Comparison of ENCODE assay signal across 8 cellular contexts in genomic region chr9:32550609-32551490, GRCh38. TPM values are rescaled to one million over a fixed set of nuclear protein-coding genes. Genes with fewer than 3 reads are reported as not detected.
DNase-seq lines count a peak whose midpoint lies in the region; TF ChIP-seq lines count a peak whose summit lies in the region.

No MANE protein-coding gene starts in this region.

- TF ChIP-seq CTCF in H9 (conservative IDR thresholded peaks at IDR 0.05) (no peak; the same call in 2 of the 3 replicates), neural cell (IDR thresholded peaks at IDR 0.05; ENCODE audit: poor library complexity, severe bottlenecking) (no peak), stomach (IDR thresholded peaks at IDR 0.05) (peak in 1 of 7 experiments; percentile 4)

- no peak overlapping the region for H4K91ac ChIP-seq in H9 (ENCODE audit: insufficient read length, low read depth, low read length)

- H2BK5ac ChIP-seq in H9 (ENCODE audit: insufficient read length, low read length) = no peak overlapping the region

- H2AFZ ChIP-seq in H9 (ENCODE audit: low read length) = no peak overlapping the region
- H2AFZ ChIP-seq in neural cell (ENCODE audit: low read depth, low read length) = peak overlapping the region; percentile 53

- peak overlapping the region; percentile 8; the same call in 1 of the 2 replicates for H3K4ac ChIP-seq in H9 (ENCODE audit: low read depth, low read length)

- peak overlapping the region; percentile 55 for H3K14ac ChIP-seq in H9 (ENCODE audit: insufficient read depth, low read length)

- intact Hi-C loops in stomach (cut with DNase I; ENCODE audit: low total_unique reads) = no loop called here

- H2AK5ac ChIP-seq in H9 (ENCODE audit: insufficient read length, low read length) = no peak overlapping the region

- peak overlapping the region; percentile 87 to 97 for H3K4me3 Mint-ChIP-seq in H9

- H4K8ac ChIP-seq in H9 (replicated peaks; ENCODE audit: insufficient read length, low read depth, low read length) = no peak overlapping the region

- H3K79me2 ChIP-seq in H9 (ENCODE audit: insufficient read depth, low read length) = peaks cover 30% of the 10 kb centered on the region
- peaks cover 45% of the 10 kb centered on the region for H3K79me2 ChIP-seq in neural cell (replicated peaks; ENCODE audit: insufficient read depth, low read length)

- H3K18ac ChIP-seq in H9 (ENCODE audit: insufficient read length, low read depth, low read length) = peak overlapping the region; percentile 52

- H3K9me3 ChIP-seq in ES-I3 (ENCODE audit: control insufficient read depth, insufficient read depth, low read length) = no peaks in the 10 kb centered on the region
- no peaks in the 10 kb centered on the region for H3K9me3 ChIP-seq in H9 (ENCODE audit: control insufficient read depth, low read depth, low read length)
- no peaks in the 10 kb centered on the region for H3K9me3 ChIP-seq in neural cell (ENCODE audit: low read length)
- H3K9me3 ChIP-seq in stomach = no peaks in the 10 kb centered on the region

- TF ChIP-seq POLR2A in Raji (IDR thresholded peaks at IDR 0.05; ENCODE audit: insufficient read depth, low read depth, low read length) = peak; percentile 60
- no peak for TF ChIP-seq POLR2A in stomach (IDR thresholded peaks at IDR 0.05)

- H3F3A ChIP-seq in neural cell (ENCODE audit: insufficient read depth, low read length, poor library complexity, severe bottlenecking) = no peaks in the 10 kb centered on the region

- H3K9me2 ChIP-seq in neural cell (ENCODE audit: insufficient read depth, low read length) = no peaks in the 10 kb centered on the region

- no peaks in the 10 kb centered on the region; a peak in 1 of 5 replicates for H3K9me3 Mint-ChIP-seq in H9

- no peak overlapping the region for H2BK15ac ChIP-seq in H9 (ENCODE audit: low read depth, low read length)

- no peak overlapping the region for H2BK20ac ChIP-seq in H9 (ENCODE audit: low read depth, low read length, poor library complexity, severe bottlenecking)

- TF ChIP-seq EP300 in neural cell (conservative IDR thresholded peaks at IDR 0.05; ENCODE audit: poor library complexity, severe bottlenecking) (peak; percentile 15), stomach (IDR thresholded peaks at IDR 0.05) (no peak)

- H3K27ac Mint-ChIP-seq in H9 = peak overlapping the region; percentile 97 to 100 (median 99)

- H3T11ph ChIP-seq in H9 (ENCODE audit: low read length) = no peak overlapping the region

- H3K79me1 ChIP-seq in H9 (ENCODE audit: insufficient read depth, low read depth, low read length, poor library complexity, severe bottlenecking) = no peaks in the 10 kb centered on the region

- H3K27ac ChIP-seq in H9 (ENCODE audit: insufficient read length, low read depth, low read length) (peak overlapping the region; percentile 55), neural cell (ENCODE audit: low read length) (peak overlapping the region; percentile 92), stomach (peak overlapping the region; percentile 92 to 97 (median 96))

- WGBS in H9 (ENCODE audit: extremely low coverage, insufficient read length, low lambda C conversion rate) = no CpG with 5 or more reads among the region's 75 CpGs
- 0% methylated on average over 43 to 75 of the region's 75 CpGs for WGBS in stomach, 5 donors

- no peak for TF ChIP-seq RAD21 in neural cell (conservative IDR thresholded peaks at IDR 0.05)

- H3K4me1 ChIP-seq in ES-I3 (ENCODE audit: insufficient read depth, low read length) (no peaks in the 10 kb centered on the region), H9 (ENCODE audit: insufficient read depth, low read length) (no peaks in the 10 kb centered on the region; the same call in 1 of the 2 replicates), stomach (peaks cover 16 to 49% (median 33%) of the 10 kb centered on the region in 4 donors)

- H3K56ac ChIP-seq in H9 (ENCODE audit: insufficient read length, low read depth, low read length) = no peak overlapping the region

- H2BK12ac ChIP-seq in H9 (ENCODE audit: insufficient read length, low read depth, low read length) = no peak overlapping the region

- no peaks in the 10 kb centered on the region for H4K20me1 ChIP-seq in H9 (ENCODE audit: control insufficient read depth, insufficient read depth, insufficient read length)
- no peaks in the 10 kb centered on the region for H4K20me1 ChIP-seq in neural cell (ENCODE audit: insufficient read depth)

- H3K36me3 Mint-ChIP-seq in H9 (ENCODE audit: insufficient read depth in 1 of 3, low read depth in 3 of 3) = peaks cover 17 to 32% (median 30%) of the 10 kb centered on the region in 3 experiments

- no peak overlapping the region for H2BK120ac ChIP-seq in H9 (ENCODE audit: low read depth, low read length, poor library complexity, severe bottlenecking)

- no peaks in the 10 kb centered on the region; the same call in 1 of the 2 replicates for H3K27me3 Mint-ChIP-seq in H9 (ENCODE audit: low read depth)

- H3K27me3 ChIP-seq in H9 (ENCODE audit: insufficient read depth, low read length) (no peaks in the 10 kb centered on the region), neural cell (ENCODE audit: insufficient read depth, low read depth, low read length) (no peaks in the 10 kb centered on the region), stomach (no peaks in the 10 kb centered on the region)

- no peaks in the 10 kb centered on the region for H3K23me2 ChIP-seq in H9 (ENCODE audit: insufficient read length, low read depth, low read length, poor library complexity, severe bottlenecking)

- H3K4me1 Mint-ChIP-seq in H9 = peaks cover 14 to 28% of the 10 kb centered on the region in 2 experiments

- H3K23ac ChIP-seq in H9 (ENCODE audit: insufficient read length, low read depth, low read length) = no peak overlapping the region

- H3K36me3 ChIP-seq in ES-I3 (ENCODE audit: insufficient read depth, low read length) (no peaks in the 10 kb centered on the region), neural cell (ENCODE audit: insufficient read depth, low read length) (no peaks in the 10 kb centered on the region), stomach (peaks cover 0 to 4% (median 0%) of the 10 kb centered on the region in 4 donors)

- H3K4me2 ChIP-seq in H9 (ENCODE audit: insufficient read depth, insufficient read length, low read length) (peak overlapping the region; percentile 94), neural cell (ENCODE audit: low read length) (peak overlapping the region; percentile 95)

- H4K5ac ChIP-seq in H9 (ENCODE audit: insufficient read length, low read depth, low read length) = no peak overlapping the region

- H3K9ac ChIP-seq in ES-I3 (ENCODE audit: low read depth, low read length) (peak overlapping the region; percentile 97), H9 (ENCODE audit: extremely low read depth, insufficient read length, low read length) (peak overlapping the region; percentile 94), neural cell (ENCODE audit: low read length) (peak overlapping the region; percentile 92)

- peak; percentile 99 for DNase-seq in H9
- peak; percentile 88 for DNase-seq in M059J (ENCODE audit: low read depth)
- DNase-seq in activated gamma-delta T cell (lab: John Stamatoyannopoulos, UW) = peak; percentile 93
- DNase-seq in fibroblast of the conjunctiva (ENCODE audit: low read depth) = peak; percentile 86
- peak; percentile 90 for DNase-seq in stomach

- H3K4me3 ChIP-seq in neural cell (ENCODE audit: low read length) = peak overlapping the region; percentile 96
- H3K4me3 ChIP-seq in stomach = peak overlapping the region; percentile 59 to 88 (median 74)

TF ChIP-seq in neural cell, 6 proteins besides CTCF, POLR2A, EP300 and RAD21 (continues in another document):
- TF ChIP-seq TAF1 (IDR thresholded peaks at IDR 0.05; ENCODE audit: low read depth) = peak; percentile 68
- TF ChIP-seq SMC3 (conservative IDR thresholded peaks at IDR 0.05; ENCODE audit: poor library complexity) = no peak

RNA-seq across cellular contexts. Expression of gene SMIM27, which starts 1.3 kb away (rescaled TPM):
- total RNA-seq in H9 (2021) = 12.2 and 15.7 TPM in 2 replicates
- total RNA-seq in M059J (2014; rRNA removed; shearing (Covaris generic)) = 6.5 and 13.4 TPM in 2 replicates
- polyA plus RNA-seq in neural cell = 15.6 and 23.2 TPM in 2 replicates
- 2.9 and 3.7 TPM in 2 replicates for polyA minus RNA-seq in neural cell
- 10 to 100 TPM in 2 of 5 donors, 1 to 10 TPM in 1, not detected in 2; 2.4 to 21.4 (median 10.7) TPM for total RNA-seq in stomach
- 10 to 100 TPM in 2 of 3 donors, 1 to 10 TPM in 1; 6.7 to 14.2 (median 12.5) TPM for polyA plus RNA-seq in stomach

RNA-seq across cellular contexts. Expression of gene TOPORS, which starts 1.5 kb away (rescaled TPM):
- total RNA-seq in H9 (2021) (30.2 and 31.9 TPM in 2 replicates), stomach (10 to 100 TPM in 3 of 5 donors, 1 to 10 TPM in 2; 3.2 to 45.9 (median 25.1) TPM)
- 27.3 and 33.7 TPM in 2 replicates for total RNA-seq in M059J (2014; rRNA removed; shearing (Covaris generic))
- polyA plus RNA-seq in neural cell (18.0 and 18.6 TPM in 2 replicates), stomach (1 to 10 TPM; 4.2 to 5.7 (median 5.4) TPM)
- polyA minus RNA-seq in neural cell = 53.1 and 55.9 TPM in 2 replicates

RNA-seq across cellular contexts. Expression of gene NDUFB6, which starts 22.1 kb away (rescaled TPM):
- total RNA-seq in H9 (2021) (60.2 and 66.4 TPM in 2 replicates), stomach (10 to 100 TPM in 4 of 5 donors, 1 to 10 TPM in 1; 1.2 to 94.7 (median 43.3) TPM)
- total RNA-seq in M059J (2014; rRNA removed; shearing (Covaris generic)) = 161 and 179 TPM in 2 replicates
- polyA plus RNA-seq in neural cell (131 and 148 TPM in 2 replicates), stomach (10 to 100 TPM; 41.1 to 63.6 (median 46.4) TPM)
- polyA minus RNA-seq in neural cell = 33.6 and 37.2 TPM in 2 replicates

RNA-seq across cellular contexts. Expression of gene RIGI, which starts 24.9 kb away (rescaled TPM):
- total RNA-seq in H9 (2021) (4.1 TPM in 2 replicates), stomach (10 to 100 TPM in 2 of 5 donors, 1 to 10 TPM in 3; 1.7 to 14.9 (median 3.1) TPM)
- total RNA-seq in M059J (2014; rRNA removed; shearing (Covaris generic)) = 93.4 and 142 TPM in 2 replicates
- polyA plus RNA-seq in neural cell (2.5 and 3.0 TPM in 2 replicates), stomach (1 to 10 TPM; 3.1 to 3.9 (median 3.8) TPM)
- 2.8 and 3.2 TPM in 2 replicates for polyA minus RNA-seq in neural cell

Comparison
In these comparisons a context has a peak if more than half of its experiments do, and no peak if none do; other contexts are left out.
1. Peak in every context shown above with its lines: DNase-seq, H3K4me3 ChIP-seq and H3K27ac ChIP-seq.